ENCODE assay signal across 21 cellular contexts in the genomic region with DNA sequence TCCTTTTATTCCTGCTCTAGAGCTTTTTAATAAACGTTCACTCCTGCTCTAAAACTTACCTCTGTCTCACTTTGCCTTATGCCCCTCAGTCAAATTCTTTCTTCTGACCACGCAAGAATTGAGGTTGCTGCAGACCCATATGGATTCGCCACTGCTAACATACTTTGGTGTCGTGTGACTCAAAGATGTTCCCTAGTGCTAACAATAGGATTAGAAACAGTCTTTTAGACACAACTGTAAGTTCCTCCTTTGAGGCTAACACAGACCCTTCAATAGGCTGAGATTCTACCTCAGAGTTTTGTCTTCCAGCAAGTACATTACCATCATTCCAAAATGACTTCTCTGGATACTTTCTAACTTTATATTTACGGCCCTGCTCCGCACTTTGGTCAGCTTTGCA.
"Had no signal": no experiment of that assay in that cellular context is flagged by ENCODE, and none has a peak within 500 bp of the region (broad histone marks: within the 10 kb centered on the region; RNA-seq: fewer than 3 reads in every experiment).

No MANE protein-coding gene starts in this region.

- FAIRE-seq: bronchial epithelial cell, urothelium cell line had no signal

- H3K4me3 ChIP-seq: gastroesophageal sphincter, tibial nerve had no signal

- H3K9me3 ChIP-seq: gastroesophageal sphincter, tibial nerve had no signal

- DNase-seq: activated CD4-positive, alpha-beta T cell treated with anti-CD3 and anti-CD28 coated beads, Interleukin-2, amount 50 U/mL, for 4 hours; activated gamma-delta T cell treated with Interleukin-2 at 50 U/mL for 16 hours; cerebellar nuclear complex; cortex of kidney; effector CD4-positive, alpha-beta T cell; occipital lobe; retina; stimulated activated CD4-positive, alpha-beta T cell treated with anti-CD3 and anti-CD28 coated beads, Interleukin-12 subunit alpha, Interleukin-12 subunit beta, amount 100 ng/mL, for 4 hours; stimulated activated CD4-positive, alpha-beta T cell treated with anti-CD3 and anti-CD28 coated beads, Interleukin-1b, Interleukin-23, amount 100 ng/mL, for 48 hours; stimulated activated CD8-positive, alpha-beta memory T cell treated with anti-CD3 and anti-CD28 coated beads, Interleukin-4, amount 100 ng/mL, for 48 hours; stimulated activated naive CD8-positive, alpha-beta T cell treated with anti-CD3 and anti-CD28 coated beads, Interleukin-15, Interleukin-2, amounts not matched to agents 100 U/mL and 50 U/mL, for 24 hours; T-helper 2 cell; WERI-Rb-1 had no signal

- H3K36me3 Mint-ChIP-seq: activated naive CD4-positive, alpha-beta T cell treated with anti-CD3 and anti-CD28 coated beads, Interleukin-2, amount 50 U/mL, for 72 hours; mesothelial cell of epicardium had no signal

- H3K27ac ChIP-seq: gastroesophageal sphincter, tibial nerve, WERI-Rb-1 had no signal

- H3K36me3 ChIP-seq: gastroesophageal sphincter, tibial nerve, WERI-Rb-1 had no signal

- H3K4me1 ChIP-seq: gastroesophageal sphincter had no signal

- H3K27ac Mint-ChIP-seq: activated T-helper 1 cell treated with anti-CD3 and anti-CD28 coated beads, Interleukin-12 subunit alpha, Interleukin-12 subunit beta, Interleukin-2, Interleukin-4 antibody, amounts not matched to agents 30 ng/mL and 10 ng/mL and 1 ng/mL, durations not matched to agents 14 hours and 24 hours and 36 hours; mesothelial cell of epicardium had no signal

- H3K9me3 Mint-ChIP-seq: activated naive CD4-positive, alpha-beta T cell treated with anti-CD3 and anti-CD28 coated beads, Interleukin-2, amount 50 U/mL, for 72 hours; activated T-helper 1 cell treated with anti-CD3 and anti-CD28 coated beads, Interleukin-12 subunit alpha, Interleukin-12 subunit beta, Interleukin-2, Interleukin-4 antibody, amounts not matched to agents 30 ng/mL and 10 ng/mL and 1 ng/mL, durations not matched to agents 14 hours and 24 hours and 36 hours; mesothelial cell of epicardium had no signal

- H3K27me3 ChIP-seq: gastroesophageal sphincter, tibial nerve had no signal

- ATAC-seq: activated naive CD4-positive, alpha-beta T cell treated with anti-CD3 and anti-CD28 coated beads, Interleukin-2, amount 50 U/mL, for 72 hours; esophagus mucosa; gastroesophageal sphincter; stimulated activated naive CD8-positive, alpha-beta T cell treated with anti-CD3 and anti-CD28 coated beads, Interleukin-15, Interleukin-2, amounts not matched to agents 100 U/mL and 50 U/mL, for 24 hours had no signal

- H3K4me3 Mint-ChIP-seq: activated T-helper 1 cell treated with anti-CD3 and anti-CD28 coated beads, Interleukin-12 subunit alpha, Interleukin-12 subunit beta, Interleukin-2, Interleukin-4 antibody, amounts not matched to agents 30 ng/mL and 10 ng/mL and 1 ng/mL, durations not matched to agents 14 hours and 24 hours and 36 hours; mesothelial cell of epicardium had no signal
